ENCODE assay signal across 8 cellular contexts in genomic region chr6:156925718-156926607, GRCh38.
DNase-seq lines count a peak whose midpoint lies in the region; ATAC-seq and TF ChIP-seq lines count a peak whose summit lies in the region.

No MANE protein-coding gene starts in this region.

- H3K4me1 ChIP-seq in GM23248 (ENCODE audit: insufficient read depth) (peaks cover 6% of the 10 kb centered on the region; the same call in 1 of the 2 replicates), mucosa of descending colon (ENCODE audit: low read depth) (peaks cover 9% of the 10 kb centered on the region)

- H3K9me3 ChIP-seq in GM23248 (ENCODE audit: low read depth) (no peaks in the 10 kb centered on the region), mucosa of descending colon (no peaks in the 10 kb centered on the region)

- in situ Hi-C loops in GM23248 (cut with MboI), result no loop called here

- H3K27me3 ChIP-seq in GM23248 (replicated peaks; ENCODE audit: insufficient read depth), result no peaks in the 10 kb centered on the region

- 55 to 61% methylated on average over 3 of the region's 3 CpGs for WGBS in GM23248 (ENCODE audit: low coverage in 1 of 2, low lambda C conversion rate in 2 of 2, missing lambda C conversion rate in 2 of 2), 2 experiments

- H3K9me2 ChIP-seq in GM23248 (ENCODE audit: insufficient read depth), result no peaks in the 10 kb centered on the region

- H3K9ac ChIP-seq in GM23248, result no peak overlapping the region

- no peak overlapping the region for H3K27ac ChIP-seq in GM23248

- H2AFZ ChIP-seq in GM23248, result no peak overlapping the region

- TF ChIP-seq CTCF in mucosa of descending colon (IDR thresholded peaks at IDR 0.05), result no peak

- H3K79me2 ChIP-seq in GM23248 (ENCODE audit: insufficient read depth), result peaks cover 98% of the 10 kb centered on the region

- intact Hi-C loops in mucosa of descending colon (cut with DNase I, micrococcal nuclease) (no loop called here), head of caudate nucleus (cut with DNase I) (no loop called here)

- H3K4me2 ChIP-seq in GM23248 (ENCODE audit: unreplicated experiment), result no peak overlapping the region

- DNase-seq in GM23248 (peak; percentile 18), mucosa of descending colon (no peak), HuH-7 (ENCODE audit: low spot score) (no peak), erythroblast (lab: John Stamatoyannopoulos, UW) (no peak), kidney tubule cell (ENCODE audit: low spot score) (no peak), head of caudate nucleus (no peak)

- ATAC-seq in GM18870 (IDR thresholded peaks at IDR 0.05; ENCODE audit: unreplicated experiment) (peak; percentile 86), HG03575 (IDR thresholded peaks at IDR 0.05; ENCODE audit: extremely low read depth, insufficient number of reproducible peaks, low FRiP score, unreplicated experiment) (peak; percentile 67), mucosa of descending colon (peak; percentile 55)

- H3K4me3 ChIP-seq in GM23248, result no peak overlapping the region
- H3K4me3 ChIP-seq in mucosa of descending colon, result no peak overlapping the region

- H3K36me3 ChIP-seq in GM23248 (ENCODE audit: low read depth) (no peaks in the 10 kb centered on the region), mucosa of descending colon (ENCODE audit: low read depth) (no peaks in the 10 kb centered on the region)

- no peak for TF ChIP-seq POLR2A in erythroblast (IDR thresholded peaks at IDR 0.05; ENCODE audit: low read length)

- H4K20me1 ChIP-seq in GM23248 (ENCODE audit: insufficient read depth), result no peaks in the 10 kb centered on the region

- no peaks in the 10 kb centered on the region for H3F3A ChIP-seq in GM23248 (ENCODE audit: insufficient read depth)
